In genomic region chr7:151683615-151684407, GRCh38 we compare ENCODE assay signal across 2 cellular contexts.
TF ChIP-seq lines count a peak whose summit lies in the region.

No MANE protein-coding gene starts in this region.

TF ChIP-seq in A549, 52 proteins besides CTCF, POLR2A, EP300 and RAD21:
- TF ChIP-seq PBX3 (IDR thresholded peaks at IDR 0.05) (no peak), KDM1A (IDR thresholded peaks at IDR 0.05; ENCODE audit: low read depth) (no peak), ZC3H11A (IDR thresholded peaks at IDR 0.05) (no peak), POLR2AphosphoS2 (conservative IDR thresholded peaks at IDR 0.05; ENCODE audit: low read length) (no peak)

TF ChIP-seq in IMR-90, 13 proteins besides CTCF, POLR2A, EP300 and RAD21:
- TF ChIP-seq CHD1 (IDR thresholded peaks at IDR 0.05; ENCODE audit: low read depth, low read length) (no peak), RCOR1 (IDR thresholded peaks at IDR 0.05; ENCODE audit: insufficient replicate concordance, low read length) (no peak), FOS (IDR thresholded peaks at IDR 0.05; ENCODE audit: low read depth, low read length) (no peak), MAFK (IDR thresholded peaks at IDR 0.05; ENCODE audit: low read depth, low read length) (no peak), SMC3 (IDR thresholded peaks at IDR 0.05; ENCODE audit: low read depth, low read length) (no peak)
TF ChIP-seq in IMR-90: peak in this region for 0.
